Comparison of ENCODE assay signal across 12 cellular contexts in genomic region chr4:139986621-139987510, GRCh38.
DNase-seq lines count a peak whose midpoint lies in the region; ATAC-seq, FAIRE-seq and TF ChIP-seq lines count a peak whose summit lies in the region.
"Had no signal": no experiment of that assay in that cellular context is flagged by ENCODE, and none has a peak within 500 bp of the region (broad histone marks: within the 10 kb centered on the region; RNA-seq: fewer than 3 reads in every experiment).

No MANE protein-coding gene starts in this region.

- peak overlapping the region; percentile 58 for H3K27ac Mint-ChIP-seq in neural crest cell (ENCODE audit: unreplicated experiment)

- H3K4me1 Mint-ChIP-seq in neural crest cell, result peaks cover 55% of the 10 kb centered on the region

- peaks cover 5% of the 10 kb centered on the region for H3K9me3 Mint-ChIP-seq in neural crest cell

- TF ChIP-seq CTCF in neural crest cell (conservative IDR thresholded peaks at IDR 0.05), result no peak

- H3K4me3 Mint-ChIP-seq in neural crest cell, result no peak overlapping the region

- no peak overlapping the region for H3K27ac ChIP-seq in effector memory CD4-positive, alpha-beta T cell (ENCODE audit: insufficient read depth, low read length, poor library complexity, severe bottlenecking)
- H3K27ac ChIP-seq: neutrophil had no signal

- FAIRE-seq in endometrium (lab: Jason Lieb, UNC), result peak; percentile 8

- no peaks in the 10 kb centered on the region for H3K27me3 Mint-ChIP-seq in neural crest cell (ENCODE audit: low read depth)

- DNase-seq in AG08395 (ENCODE audit: low spot score), result peak; percentile 23
- peak; percentile 69 to 73 for DNase-seq in NCI-H1930 (lab: John Stamatoyannopoulos, UW)
- no peak for DNase-seq in neural crest cell (ENCODE audit: low read depth, low spot score)
- DNase-seq in effector memory CD4-positive, alpha-beta T cell, result no peak
- DNase-seq in NCI-H187 treated with DMSO at 0.1 percent for 48 hours (lab: John Stamatoyannopoulos, UW), result no peak
- no peak for DNase-seq in OCI-M2 (lab: John Stamatoyannopoulos, UW; ENCODE audit: unreplicated experiment)
- DNase-seq: activated naive CD4-positive, alpha-beta T cell treated with anti-CD3 and anti-CD28 coated beads, Interleukin-2, amount 50 U/mL, for 16 hours; AML-193 had no signal

- H3K36me3 ChIP-seq in effector memory CD4-positive, alpha-beta T cell (ENCODE audit: control insufficient read depth, insufficient read depth, low read length), result no peaks in the 10 kb centered on the region
- H3K36me3 ChIP-seq: HAP-1, neutrophil had no signal

- H3K4me1 ChIP-seq in effector memory CD4-positive, alpha-beta T cell (ENCODE audit: control insufficient read depth, insufficient read depth, low read length, poor library complexity, severe bottlenecking), result no peaks in the 10 kb centered on the region
- H3K4me1 ChIP-seq: HAP-1 had no signal

- ATAC-seq in GM21526 (IDR thresholded peaks at IDR 0.05; ENCODE audit: low FRiP score, unreplicated experiment), result no peak

- no peak overlapping the region for H3K4me3 ChIP-seq in effector memory CD4-positive, alpha-beta T cell (ENCODE audit: insufficient read depth, low read depth, low read length, poor library complexity, severe bottlenecking)
- H3K4me3 ChIP-seq: HAP-1 had no signal

- no peaks in the 10 kb centered on the region for H3K9me3 ChIP-seq in effector memory CD4-positive, alpha-beta T cell (ENCODE audit: control insufficient read depth, low read length)
- H3K9me3 ChIP-seq: HAP-1, neutrophil had no signal

- no peaks in the 10 kb centered on the region for H3K27me3 ChIP-seq in effector memory CD4-positive, alpha-beta T cell (replicated peaks; ENCODE audit: control insufficient read depth, insufficient read depth, low read length, poor library complexity, severe bottlenecking)
- H3K27me3 ChIP-seq: neutrophil had no signal

- H3K36me3 Mint-ChIP-seq in neural crest cell (ENCODE audit: low read depth), result peaks cover 10% of the 10 kb centered on the region

Comparison
In these comparisons a context has a peak if more than half of its experiments do, and no peak if none do; other contexts are left out.
1. DNase-seq: peak in AG08395 (single experiment) and NCI-H1930 (2 of 2); none in neural crest cell (single experiment), effector memory CD4-positive, alpha-beta T cell (0 of 3), NCI-H187 treated with DMSO at 0.1 percent for 48 hours (single experiment) and OCI-M2 (single experiment).